Comparison of ENCODE assay signal across 8 cellular contexts in genomic region chr19:42140125-42140754, GRCh38. TPM values are rescaled to one million over a fixed set of nuclear protein-coding genes. Genes with fewer than 3 reads are reported as not detected.
A peak's percentile ranks its signal among the peaks of the same experiment; 100 is the strongest.
DNase-seq lines count a peak whose midpoint lies in the region; ATAC-seq and TF ChIP-seq lines count a peak whose summit lies in the region.

No MANE protein-coding gene starts in this region.

- DNase-seq in CMK (ENCODE audit: low read depth) (peak; percentile 42), NCI-H460 (ENCODE audit: extremely low read depth, low read depth) (peak; percentile 36), dermis microvascular lymphatic vessel endothelial cell (ENCODE audit: low read depth in 2 of 2) (peak; percentile 55 to 72), naive B cell (no peak), NCI-H2227 treated with DMSO at 0.1 percent for 48 hours (lab: John Stamatoyannopoulos, UW) (no peak), suprapubic skin (ENCODE audit: low spot score in 2 of 2) (no peak), NCI-H748 treated with DMSO at 0.1 percent for 48 hours (lab: John Stamatoyannopoulos, UW) (no peak)

- TF ChIP-seq POLR2A in suprapubic skin (IDR thresholded peaks at IDR 0.05) = no peak

- peak overlapping the region in 1 of 8 donors; percentile 34 for H3K4me3 Mint-ChIP-seq in naive B cell

- 18% methylated on average over 6 of the region's 8 CpGs for WGBS in suprapubic skin

- no peaks in the 10 kb centered on the region for H3K9me3 ChIP-seq in suprapubic skin

- no peak for TF ChIP-seq CTCF in suprapubic skin (IDR thresholded peaks at IDR 0.05)

- no peaks in the 10 kb centered on the region for H3K27me3 Mint-ChIP-seq in naive B cell

- no peak overlapping the region for H3K27ac ChIP-seq in suprapubic skin

- H3K27me3 ChIP-seq in suprapubic skin = peaks cover 16% of the 10 kb centered on the region

- no peaks in the 10 kb centered on the region for H3K36me3 ChIP-seq in suprapubic skin

- H3K4me1 Mint-ChIP-seq in naive B cell = peaks cover 34 to 53% (median 47%) of the 10 kb centered on the region in 3 donors

- no peaks in the 10 kb centered on the region for H3K4me1 ChIP-seq in suprapubic skin

- H3K9me3 Mint-ChIP-seq in naive B cell = peaks cover 0 to 2% (median 0%) of the 10 kb centered on the region in 7 donors

- TF ChIP-seq EP300 in suprapubic skin (IDR thresholded peaks at IDR 0.05) = no peak

- H3K4me3 ChIP-seq in suprapubic skin = no peak overlapping the region

- H3K27ac Mint-ChIP-seq in naive B cell = peak overlapping the region in 2 of 6 donors; percentile 51 to 91

- H3K36me3 Mint-ChIP-seq in naive B cell = peaks cover 12 to 33% of the 10 kb centered on the region in 2 donors

- ATAC-seq in naive B cell (ENCODE audit: low read depth in 2 of 2) (peak; percentile 32 to 54), HG03378 (IDR thresholded peaks at IDR 0.05; ENCODE audit: unreplicated experiment) (no peak)

RNA-seq across cellular contexts. Expression of gene POU2F2, which starts 8.0 kb away (rescaled TPM):
- 0.02 TPM in 1 of 2 replicates, not detected in the other for total RNA-seq in NCI-H460 (2014; rRNA removed; shearing (Covaris generic))
- not detected in 2 replicates for polyA plus RNA-seq in NCI-H460 (2014; cell fraction: nucleus; rRNA removed)
- total RNA-seq in dermis microvascular lymphatic vessel endothelial cell (0.26 and 1.0 TPM in 2 replicates), suprapubic skin (100 to 1,000 TPM in 1 of 4 donors, under 1 TPM in 3; 0.55 to 244 (median 0.71) TPM)
- 10 to 100 TPM; 16.5 to 96.9 (median 24.0) TPM for polyA plus RNA-seq in naive B cell (ENCODE audit: low read depth in 6 of 6)

Comparison
In these comparisons a context has a peak if more than half of its experiments do, and no peak if none do; other contexts are left out.
1. DNase-seq: peak in CMK (single experiment), NCI-H460 (single experiment) and dermis microvascular lymphatic vessel endothelial cell (2 of 2); none in naive B cell (single experiment), NCI-H2227 treated with DMSO at 0.1 percent for 48 hours (single experiment), suprapubic skin (0 of 2) and NCI-H748 treated with DMSO at 0.1 percent for 48 hours (single experiment).